ENCODE assay signal across 9 cellular contexts in genomic region chr10:12720217-12720981, GRCh38.
DNase-seq lines count a peak whose midpoint lies in the region; ATAC-seq, FAIRE-seq and TF ChIP-seq lines count a peak whose summit lies in the region.
"Had no signal": no experiment of that assay in that cellular context is flagged by ENCODE, and none has a peak within 500 bp of the region (broad histone marks: within the 10 kb centered on the region; RNA-seq: fewer than 3 reads in every experiment).

No MANE protein-coding gene starts in this region.

- H3K4me1 ChIP-seq in mucosa of descending colon (ENCODE audit: low read depth): peaks cover 14% of the 10 kb centered on the region
- H3K4me1 ChIP-seq in vagina: peaks cover 24% of the 10 kb centered on the region

- peak overlapping the region; percentile 50 for H3K27ac ChIP-seq in vagina

- peak; percentile 97 for ATAC-seq in mucosa of descending colon

- TF ChIP-seq CTCF in mucosa of descending colon (IDR thresholded peaks at IDR 0.05) (no peak), vagina (IDR thresholded peaks at IDR 0.05) (no peak)

- H3K4me3 ChIP-seq in mucosa of descending colon (no peak overlapping the region), vagina (no peak overlapping the region)

- no peaks in the 10 kb centered on the region for H3K9me3 ChIP-seq in mucosa of descending colon
- no peaks in the 10 kb centered on the region for H3K9me3 ChIP-seq in vagina

- H3K36me3 ChIP-seq in mucosa of descending colon (ENCODE audit: low read depth) (no peaks in the 10 kb centered on the region), vagina (no peaks in the 10 kb centered on the region)

- DNase-seq in DMS 273 (lab: John Stamatoyannopoulos, UW; ENCODE audit: unreplicated experiment) (peak; percentile 23), DMS 273 treated with DMSO at 0.1 percent for 48 hours (lab: John Stamatoyannopoulos, UW) (no peak), NCI-H748 treated with DMSO at 0.1 percent for 48 hours (lab: John Stamatoyannopoulos, UW) (peak; percentile 32), mucosa of descending colon (peak; percentile 85 to 98 (median 88)), vagina (ENCODE audit: extremely low spot score in 2 of 2) (no peak), GF-D8 (lab: John Stamatoyannopoulos, UW) (no peak)
- no peak for DNase-seq in central memory CD4-positive, alpha-beta T cell

- H3K27me3 ChIP-seq in vagina: no peaks in the 10 kb centered on the region

- FAIRE-seq in endometrium (lab: Jason Lieb, UNC): peak; percentile 4
- FAIRE-seq: A204.1 had no signal

- intact Hi-C loops in mucosa of descending colon (cut with DNase I, micrococcal nuclease) (no loop called here), vagina (cut with DNase I) (loop anchor here (10.0 kb wide), 1 partner anchor 184 kb away; no protein-coding TSS in a partner anchor)

- TF ChIP-seq POLR2A in vagina (IDR thresholded peaks at IDR 0.05): no peak

Comparison
In these comparisons a context has a peak if more than half of its experiments do, and no peak if none do; other contexts are left out.
1. DNase-seq: peak in DMS 273 (single experiment), NCI-H748 treated with DMSO at 0.1 percent for 48 hours (single experiment) and mucosa of descending colon (3 of 3); none in DMS 273 treated with DMSO at 0.1 percent for 48 hours (single experiment), vagina (0 of 2), central memory CD4-positive, alpha-beta T cell (single experiment) and GF-D8 (single experiment).